ENCODE assay signal across 2 cellular contexts in genomic region chr5:117805058-117805457, GRCh38.
TF ChIP-seq lines count a peak whose summit lies in the region.

No MANE protein-coding gene starts in this region.

TF ChIP-seq in GM23338, 12 proteins besides CTCF, POLR2A, EP300 and RAD21 (continued from another document):
- peak; percentile 37; the same call in 1 of the 2 replicates for TF ChIP-seq NANOG (IDR thresholded peaks at IDR 0.05; ENCODE audit: borderline replicate concordance)
- no peak for TF ChIP-seq REST (IDR thresholded peaks at IDR 0.05; ENCODE audit: unreplicated experiment)

TF ChIP-seq in H1, 55 proteins besides CTCF, POLR2A, EP300 and RAD21 (continued from another document):
- TF ChIP-seq RNF2 (IDR thresholded peaks at IDR 0.05; ENCODE audit: borderline replicate concordance, low read depth, low read length, missing control alignments, poor library complexity, severe bottlenecking), result no peak
TF ChIP-seq in H1: peak in this region for 1.
